Comparison of ENCODE assay signal across 6 cellular contexts in genomic region chr7:5467645-5468044, GRCh38.
"Had no signal": no experiment of that assay in that cellular context is flagged by ENCODE, and none has a peak within 500 bp of the region (broad histone marks: within the 10 kb centered on the region; RNA-seq: fewer than 3 reads in every experiment).

No MANE protein-coding gene starts in this region.

- DNase-seq: H9, HCEC 1CT, KBM-7 had no signal

- H3K4me3 ChIP-seq: GM23338 had no signal

- H2AFZ ChIP-seq: GM23338 had no signal

- H3K27ac ChIP-seq: HL-60 had no signal

- H3K4me2 ChIP-seq: GM23338 had no signal

- ATAC-seq: GM23338, HepG2 had no signal
